10 cellular contexts compared by ENCODE assay signal in the genomic region with DNA sequence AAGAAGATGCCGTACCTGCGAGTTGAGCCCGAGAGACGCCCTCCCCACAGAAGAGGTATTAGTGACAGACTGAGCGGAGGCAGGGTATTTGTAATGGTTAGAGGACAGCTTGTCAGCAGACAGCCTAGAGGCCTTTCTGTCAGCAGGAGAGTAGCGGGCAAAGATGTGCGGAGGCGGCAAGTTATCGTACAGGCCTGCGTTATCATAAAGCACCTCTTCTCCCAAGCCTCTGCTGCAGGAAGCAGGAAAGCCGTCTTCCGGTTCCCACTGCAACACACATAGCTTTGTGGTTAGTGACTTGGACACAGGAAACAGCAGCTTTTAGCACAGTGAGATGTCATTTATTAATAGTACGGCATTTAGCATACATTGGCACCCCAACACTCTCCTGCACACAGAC.
DNase-seq lines count a peak whose midpoint lies in the region; ATAC-seq, FAIRE-seq and TF ChIP-seq lines count a peak whose summit lies in the region.
"Had no signal": no experiment of that assay in that cellular context is flagged by ENCODE, and none has a peak within 500 bp of the region (broad histone marks: within the 10 kb centered on the region; RNA-seq: fewer than 3 reads in every experiment).

No MANE protein-coding gene starts in this region.

- no peak for ATAC-seq in stimulated activated naive CD8-positive, alpha-beta T cell treated with anti-CD3 and anti-CD28 coated beads, Interleukin-15, Interleukin-2, amounts not matched to agents 100 U/mL and 50 U/mL, for 24 hours
- no peak for ATAC-seq in HG02870 (IDR thresholded peaks at IDR 0.05; ENCODE audit: unreplicated experiment)
- ATAC-seq in HG02798 (IDR thresholded peaks at IDR 0.05; ENCODE audit: poor library complexity, unreplicated experiment): no peak

- no peak overlapping the region for H3K4me3 ChIP-seq in bronchial epithelial cell (ENCODE audit: low read depth, low read length)

- peak; percentile 13 for FAIRE-seq in bronchial epithelial cell (lab: Jason Lieb, UNC)
- FAIRE-seq: GM19239 had no signal

- H3K36me3 ChIP-seq in bronchial epithelial cell (ENCODE audit: control insufficient read depth, insufficient read depth, low read length): peaks cover 27% of the 10 kb centered on the region

- H3K27me3 ChIP-seq in bronchial epithelial cell (ENCODE audit: control insufficient read depth, insufficient read depth, low read length): no peaks in the 10 kb centered on the region

- H3K36me3 Mint-ChIP-seq in stimulated activated naive CD8-positive, alpha-beta T cell treated with anti-CD3 and anti-CD28 coated beads, Interleukin-15, Interleukin-2, amounts not matched to agents 100 ng/mL and 50 ng/mL, for 24 hours (ENCODE audit: low read depth): peaks cover 27% of the 10 kb centered on the region

- peaks cover 35% of the 10 kb centered on the region for H3K4me1 Mint-ChIP-seq in stimulated activated naive CD8-positive, alpha-beta T cell treated with anti-CD3 and anti-CD28 coated beads, Interleukin-15, Interleukin-2, amounts not matched to agents 100 ng/mL and 50 ng/mL, for 24 hours (ENCODE audit: low read depth)

- no peaks in the 10 kb centered on the region for H3K9me3 Mint-ChIP-seq in stimulated activated naive CD8-positive, alpha-beta T cell treated with anti-CD3 and anti-CD28 coated beads, Interleukin-15, Interleukin-2, amounts not matched to agents 100 ng/mL and 50 ng/mL, for 24 hours

- H3K27me3 Mint-ChIP-seq in stimulated activated naive CD8-positive, alpha-beta T cell treated with anti-CD3 and anti-CD28 coated beads, Interleukin-15, Interleukin-2, amounts not matched to agents 100 ng/mL and 50 ng/mL, for 24 hours: no peaks in the 10 kb centered on the region

- DNase-seq in stimulated activated naive CD8-positive, alpha-beta T cell treated with anti-CD3 and anti-CD28 coated beads, Interleukin-15, Interleukin-2, amounts not matched to agents 100 U/mL and 50 U/mL, for 24 hours: no peak
- no peak for DNase-seq in bronchial epithelial cell (ENCODE audit: low read depth)
- DNase-seq in islet precursor cell: peak; percentile 48
- DNase-seq in NCI-H187 (lab: John Stamatoyannopoulos, UW): no peak
- DNase-seq in NCI-H2196 (lab: John Stamatoyannopoulos, UW; ENCODE audit: unreplicated experiment): no peak
- DNase-seq: DMS153 had no signal

- no peak for TF ChIP-seq CTCF in bronchial epithelial cell (IDR thresholded peaks at IDR 0.05; ENCODE audit: insufficient read depth, low read length, severe bottlenecking)

- H3K27ac Mint-ChIP-seq in stimulated activated naive CD8-positive, alpha-beta T cell treated with anti-CD3 and anti-CD28 coated beads, Interleukin-15, Interleukin-2, amounts not matched to agents 100 ng/mL and 50 ng/mL, for 24 hours: peak overlapping the region; percentile 86

- H3K4me3 Mint-ChIP-seq in stimulated activated naive CD8-positive, alpha-beta T cell treated with anti-CD3 and anti-CD28 coated beads, Interleukin-15, Interleukin-2, amounts not matched to agents 100 ng/mL and 50 ng/mL, for 24 hours: no peak overlapping the region
